Comparison of ENCODE assay signal across 1 cellular context in genomic region chr1:43934279-43934985, GRCh38.
A peak's percentile ranks its signal among the peaks of the same experiment; 100 is the strongest.
TF ChIP-seq lines count a peak whose summit lies in the region.

No MANE protein-coding gene starts in this region.

TF ChIP-seq in K562, 482 proteins besides CTCF, POLR2A, EP300 and RAD21 (continued from another document and continues in another):
- TF ChIP-seq ZFX (CRISPR knock-in tag; IDR thresholded peaks at IDR 0.05): 0 out of 2 replicates have a peak, but pooled peaks have one; percentile 9
- no peak for TF ChIP-seq TCF7 (IDR thresholded peaks at IDR 0.05; ENCODE audit: borderline replicate concordance)
- TF ChIP-seq BACH1 (tag; IDR thresholded peaks at IDR 0.05): no peak
- TF ChIP-seq CBX1 (IDR thresholded peaks at IDR 0.05; ENCODE audit: low read depth): no peak; the same call in 1 of the 2 replicates
- TF ChIP-seq ZNF274 (IDR thresholded peaks at IDR 0.05; ENCODE audit: borderline replicate concordance, low read depth, low read length): no peak
- no peak for TF ChIP-seq YBX1 (IDR thresholded peaks at IDR 0.05)
- TF ChIP-seq ZNF778 (CRISPR knock-in tag; IDR thresholded peaks at IDR 0.05): no peak
- no peak for TF ChIP-seq ZNF124 (CRISPR knock-in tag; IDR thresholded peaks at IDR 0.05)
- TF ChIP-seq POLR2AphosphoS5 (IDR thresholded peaks at IDR 0.05; ENCODE audit: control insufficient read depth, insufficient read depth, low read depth, low read length): no peak
- no peak for TF ChIP-seq ID3 (CRISPR knock-in tag; IDR thresholded peaks at IDR 0.05)
- TF ChIP-seq ID3 (tag; IDR thresholded peaks at IDR 0.05): peak; percentile 43; the same call in 1 of the 2 replicates
- TF ChIP-seq, protein P1, sequence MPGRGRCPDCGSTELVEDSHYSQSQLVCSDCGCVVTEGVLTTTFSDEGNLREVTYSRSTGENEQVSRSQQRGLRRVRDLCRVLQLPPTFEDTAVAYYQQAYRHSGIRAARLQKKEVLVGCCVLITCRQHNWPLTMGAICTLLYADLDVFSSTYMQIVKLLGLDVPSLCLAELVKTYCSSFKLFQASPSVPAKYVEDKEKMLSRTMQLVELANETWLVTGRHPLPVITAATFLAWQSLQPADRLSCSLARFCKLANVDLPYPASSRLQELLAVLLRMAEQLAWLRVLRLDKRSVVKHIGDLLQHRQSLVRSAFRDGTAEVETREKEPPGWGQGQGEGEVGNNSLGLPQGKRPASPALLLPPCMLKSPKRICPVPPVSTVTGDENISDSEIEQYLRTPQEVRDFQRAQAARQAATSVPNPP (IDR thresholded peaks at IDR 0.05; ENCODE audit: borderline replicate concordance, insufficient read depth, insufficient read length): no peak
- TF ChIP-seq NONO (IDR thresholded peaks at IDR 0.05; ENCODE audit: low read depth in 2 of 2, low read length in 1 of 2): 0 out of 4 replicates have a peak, but pooled peaks of 1 of the 2 experiments have one; percentile 52
- TF ChIP-seq SIX5 (IDR thresholded peaks at IDR 0.05; ENCODE audit: borderline replicate concordance in 1 of 2, insufficient read depth in 1 of 2, low read depth in 1 of 2, low read length in 2 of 2): no peak
- TF ChIP-seq HNRNPH1 (optimal IDR thresholded peaks at IDR 0.05; ENCODE audit: low read depth, low read length): no peak
- peak; percentile 70 for TF ChIP-seq ETV5 (CRISPR knock-in tag; IDR thresholded peaks at IDR 0.05; ENCODE audit: low read depth)
- TF ChIP-seq, protein P2, sequence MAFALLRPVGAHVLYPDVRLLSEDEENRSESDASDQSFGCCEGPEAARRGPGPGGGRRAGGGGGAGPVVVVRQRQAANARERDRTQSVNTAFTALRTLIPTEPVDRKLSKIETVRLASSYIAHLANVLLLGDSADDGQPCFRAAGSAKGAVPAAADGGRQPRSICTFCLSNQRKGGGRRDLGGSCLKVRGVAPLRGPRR (CRISPR knock-in tag; IDR thresholded peaks at IDR 0.05): no peak
- no peak for TF ChIP-seq HES1 (IDR thresholded peaks at IDR 0.05; ENCODE audit: low read depth)
- TF ChIP-seq FOXP1 (CRISPR knock-in tag; IDR thresholded peaks at IDR 0.05): no peak
- TF ChIP-seq BRD9 (IDR thresholded peaks at IDR 0.05; ENCODE audit: low read depth, partially characterized antibody): peak; percentile 46
- no peak for TF ChIP-seq KLF1 (tag; IDR thresholded peaks at IDR 0.05)
- TF ChIP-seq ZBTB40 (IDR thresholded peaks at IDR 0.05): no peak
- no peak for TF ChIP-seq ZBTB40 (CRISPR knock-in tag; IDR thresholded peaks at IDR 0.05)
- no peak for TF ChIP-seq POLR2H (tag; IDR thresholded peaks at IDR 0.05; ENCODE audit: low read depth)
- no peak for TF ChIP-seq SMARCA4 (IDR thresholded peaks at IDR 0.05)
- no peak for TF ChIP-seq TFAM (CRISPR knock-in tag; conservative IDR thresholded peaks at IDR 0.05)
- peak; percentile 82 for TF ChIP-seq DEAF1 (CRISPR knock-in tag; IDR thresholded peaks at IDR 0.05)
- TF ChIP-seq ERF (CRISPR knock-in tag; IDR thresholded peaks at IDR 0.05): no peak
- no peak for TF ChIP-seq HNRNPLL (IDR thresholded peaks at IDR 0.05; ENCODE audit: low read depth, low read length, poor library complexity, severe bottlenecking)
- TF ChIP-seq ZFP1 (CRISPR knock-in tag; IDR thresholded peaks at IDR 0.05): no peak
- no peak for TF ChIP-seq SRSF9 (IDR thresholded peaks at IDR 0.05; ENCODE audit: borderline replicate concordance, low read depth, low read length)
- TF ChIP-seq ETV1 (tag; conservative IDR thresholded peaks at IDR 0.05; ENCODE audit: low read depth): 0 out of 2 replicates have a peak, but pooled peaks have one; percentile 36
- no peak for TF ChIP-seq EWSR1 (IDR thresholded peaks at IDR 0.05; ENCODE audit: borderline replicate concordance, low read depth, partially characterized antibody)
- no peak for TF ChIP-seq SRSF1 (IDR thresholded peaks at IDR 0.05; ENCODE audit: low read depth, low read length)
- TF ChIP-seq, protein P3, sequence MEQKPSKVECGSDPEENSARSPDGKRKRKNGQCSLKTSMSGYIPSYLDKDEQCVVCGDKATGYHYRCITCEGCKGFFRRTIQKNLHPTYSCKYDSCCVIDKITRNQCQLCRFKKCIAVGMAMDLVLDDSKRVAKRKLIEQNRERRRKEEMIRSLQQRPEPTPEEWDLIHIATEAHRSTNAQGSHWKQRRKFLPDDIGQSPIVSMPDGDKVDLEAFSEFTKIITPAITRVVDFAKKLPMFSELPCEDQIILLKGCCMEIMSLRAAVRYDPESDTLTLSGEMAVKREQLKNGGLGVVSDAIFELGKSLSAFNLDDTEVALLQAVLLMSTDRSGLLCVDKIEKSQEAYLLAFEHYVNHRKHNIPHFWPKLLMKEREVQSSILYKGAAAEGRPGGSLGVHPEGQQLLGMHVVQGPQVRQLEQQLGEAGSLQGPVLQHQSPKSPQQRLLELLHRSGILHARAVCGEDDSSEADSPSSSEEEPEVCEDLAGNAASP (IDR thresholded peaks at IDR 0.05): no peak
- 0 out of 4 replicates have a peak, but pooled peaks of 1 of the 2 experiments have one; percentile 11 for TF ChIP-seq TRIM24 (IDR thresholded peaks at IDR 0.05)
- TF ChIP-seq, protein P4, sequence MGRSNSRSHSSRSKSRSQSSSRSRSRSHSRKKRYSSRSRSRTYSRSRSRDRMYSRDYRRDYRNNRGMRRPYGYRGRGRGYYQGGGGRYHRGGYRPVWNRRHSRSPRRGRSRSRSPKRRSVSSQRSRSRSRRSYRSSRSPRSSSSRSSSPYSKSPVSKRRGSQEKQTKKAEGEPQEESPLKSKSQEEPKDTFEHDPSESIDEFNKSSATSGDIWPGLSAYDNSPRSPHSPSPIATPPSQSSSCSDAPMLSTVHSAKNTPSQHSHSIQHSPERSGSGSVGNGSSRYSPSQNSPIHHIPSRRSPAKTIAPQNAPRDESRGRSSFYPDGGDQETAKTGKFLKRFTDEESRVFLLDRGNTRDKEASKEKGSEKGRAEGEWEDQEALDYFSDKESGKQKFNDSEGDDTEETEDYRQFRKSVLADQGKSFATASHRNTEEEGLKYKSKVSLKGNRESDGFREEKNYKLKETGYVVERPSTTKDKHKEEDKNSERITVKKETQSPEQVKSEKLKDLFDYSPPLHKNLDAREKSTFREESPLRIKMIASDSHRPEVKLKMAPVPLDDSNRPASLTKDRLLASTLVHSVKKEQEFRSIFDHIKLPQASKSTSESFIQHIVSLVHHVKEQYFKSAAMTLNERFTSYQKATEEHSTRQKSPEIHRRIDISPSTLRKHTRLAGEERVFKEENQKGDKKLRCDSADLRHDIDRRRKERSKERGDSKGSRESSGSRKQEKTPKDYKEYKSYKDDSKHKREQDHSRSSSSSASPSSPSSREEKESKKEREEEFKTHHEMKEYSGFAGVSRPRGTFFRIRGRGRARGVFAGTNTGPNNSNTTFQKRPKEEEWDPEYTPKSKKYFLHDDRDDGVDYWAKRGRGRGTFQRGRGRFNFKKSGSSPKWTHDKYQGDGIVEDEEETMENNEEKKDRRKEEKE (IDR thresholded peaks at IDR 0.05; ENCODE audit: borderline replicate concordance in 1 of 2, control insufficient read depth in 1 of 2, low read depth in 2 of 2, low read length in 1 of 2): no peak
- TF ChIP-seq MTA3 (IDR thresholded peaks at IDR 0.05; ENCODE audit: borderline replicate concordance): 0 out of 2 replicates have a peak, but pooled peaks have one; percentile 33
- no peak for TF ChIP-seq PHB2 (IDR thresholded peaks at IDR 0.05; ENCODE audit: low read depth)
- TF ChIP-seq ZNF785 (CRISPR knock-in tag; IDR thresholded peaks at IDR 0.05): no peak
- no peak for TF ChIP-seq ZNF23 (CRISPR knock-in tag; IDR thresholded peaks at IDR 0.05)
- no peak for TF ChIP-seq SMAD1 (IDR thresholded peaks at IDR 0.05; ENCODE audit: low read depth, low read length, partially characterized antibody)
- peak; percentile 3 to 13; a peak in 1 of 4 replicates for TF ChIP-seq NRF1 (conservative IDR thresholded peaks at IDR 0.05 in 1 of 2, IDR thresholded peaks at IDR 0.05 in 1 of 2)
- TF ChIP-seq, protein P5, sequence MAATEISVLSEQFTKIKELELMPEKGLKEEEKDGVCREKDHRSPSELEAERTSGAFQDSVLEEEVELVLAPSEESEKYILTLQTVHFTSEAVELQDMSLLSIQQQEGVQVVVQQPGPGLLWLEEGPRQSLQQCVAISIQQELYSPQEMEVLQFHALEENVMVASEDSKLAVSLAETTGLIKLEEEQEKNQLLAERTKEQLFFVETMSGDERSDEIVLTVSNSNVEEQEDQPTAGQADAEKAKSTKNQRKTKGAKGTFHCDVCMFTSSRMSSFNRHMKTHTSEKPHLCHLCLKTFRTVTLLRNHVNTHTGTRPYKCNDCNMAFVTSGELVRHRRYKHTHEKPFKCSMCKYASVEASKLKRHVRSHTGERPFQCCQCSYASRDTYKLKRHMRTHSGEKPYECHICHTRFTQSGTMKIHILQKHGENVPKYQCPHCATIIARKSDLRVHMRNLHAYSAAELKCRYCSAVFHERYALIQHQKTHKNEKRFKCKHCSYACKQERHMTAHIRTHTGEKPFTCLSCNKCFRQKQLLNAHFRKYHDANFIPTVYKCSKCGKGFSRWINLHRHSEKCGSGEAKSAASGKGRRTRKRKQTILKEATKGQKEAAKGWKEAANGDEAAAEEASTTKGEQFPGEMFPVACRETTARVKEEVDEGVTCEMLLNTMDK (IDR thresholded peaks at IDR 0.05; ENCODE audit: borderline replicate concordance, insufficient read depth, low read depth, low read length, poor library complexity, severe bottlenecking): peak; percentile 73
